In the genomic region with DNA sequence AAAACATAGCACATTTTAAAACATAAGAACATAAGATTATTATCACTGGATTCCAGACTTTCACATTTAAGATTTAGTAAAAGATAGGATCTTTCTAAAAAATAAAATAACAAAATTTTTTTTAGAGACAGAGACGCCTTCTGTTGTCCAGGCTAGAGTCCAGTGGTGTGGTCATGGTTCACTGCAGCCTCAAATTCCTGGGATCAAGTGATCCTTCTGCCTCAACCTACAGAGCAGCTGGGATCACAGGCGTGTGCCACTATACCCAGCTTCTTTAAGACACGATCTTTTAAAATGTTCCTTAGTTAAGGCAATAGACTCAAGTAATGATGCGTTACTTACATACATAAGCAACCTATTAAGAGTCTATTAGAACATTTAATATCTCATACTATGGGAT, we compare ENCODE assay signal across 12 cellular contexts. TPM values are rescaled to one million over a fixed set of nuclear protein-coding genes. Genes with fewer than 3 reads are reported as not detected.
"Had no signal": no experiment of that assay in that cellular context is flagged by ENCODE, and none has a peak within 500 bp of the region (broad histone marks: within the 10 kb centered on the region; RNA-seq: fewer than 3 reads in every experiment).

No MANE protein-coding gene starts in this region.

- H3K27me3 ChIP-seq: body of pancreas, esophagus muscularis mucosa, heart left ventricle, neural progenitor cell, right atrium auricular region, transverse colon had no signal

- ATAC-seq: activated CD8-positive, alpha-beta T cell treated with anti-CD3 and anti-CD28 coated beads, Interleukin-2, amount 10 ng/mL, durations not matched to agents 7 days and 5 days; body of pancreas; heart left ventricle; stimulated activated naive B cell treated with anti-CD40 and anti-IgM and Interleukin-4, amounts not matched to agents 10 μg/mL and 1 μg/mL and 100 μg/mL, for 72 hours had no signal

- H3K36me3 ChIP-seq: neural progenitor cell, WERI-Rb-1 had no signal

- H3K9ac ChIP-seq: neural progenitor cell had no signal

- H3K4me2 ChIP-seq: neural progenitor cell had no signal

- H3K4me1 ChIP-seq: body of pancreas, esophagus muscularis mucosa, heart left ventricle, neural progenitor cell, right atrium auricular region, transverse colon had no signal

- H3K9me3 ChIP-seq: body of pancreas, esophagus muscularis mucosa, heart left ventricle, right atrium auricular region, transverse colon had no signal

- DNase-seq: activated CD4-positive, alpha-beta T cell treated with anti-CD3 and anti-CD28 coated beads for 48 hours; activated CD8-positive, alpha-beta T cell treated with anti-CD3 and anti-CD28 coated beads, Interleukin-2, amount 10 ng/mL, durations not matched to agents 7 days and 5 days; body of pancreas; endodermal cell; heart left ventricle; kidney; stimulated activated naive B cell treated with anti-CD40 and anti-IgM and Interleukin-4, amounts not matched to agents 10 μg/mL and 1 μg/mL and 100 μg/mL, for 72 hours; transverse colon; WERI-Rb-1 had no signal

- H3K27ac ChIP-seq: body of pancreas, esophagus muscularis mucosa, heart left ventricle, neural progenitor cell, right atrium auricular region, transverse colon, WERI-Rb-1 had no signal

- H2AFZ ChIP-seq: neural progenitor cell had no signal

- H3K4me3 ChIP-seq: body of pancreas, esophagus muscularis mucosa, heart left ventricle, neural progenitor cell, right atrium auricular region, transverse colon had no signal

RNA-seq across cellular contexts. Expression of gene SMAD9, which starts 46.4 kb away (rescaled TPM):
- total RNA-seq: activated CD8-positive, alpha-beta T cell treated with anti-CD3 and anti-CD28 coated beads, Interleukin-2, amount 10 ng/mL, durations not matched to agents 7 days and 5 days had no signal
